Comparison of ENCODE assay signal across 19 cellular contexts in the genomic region with DNA sequence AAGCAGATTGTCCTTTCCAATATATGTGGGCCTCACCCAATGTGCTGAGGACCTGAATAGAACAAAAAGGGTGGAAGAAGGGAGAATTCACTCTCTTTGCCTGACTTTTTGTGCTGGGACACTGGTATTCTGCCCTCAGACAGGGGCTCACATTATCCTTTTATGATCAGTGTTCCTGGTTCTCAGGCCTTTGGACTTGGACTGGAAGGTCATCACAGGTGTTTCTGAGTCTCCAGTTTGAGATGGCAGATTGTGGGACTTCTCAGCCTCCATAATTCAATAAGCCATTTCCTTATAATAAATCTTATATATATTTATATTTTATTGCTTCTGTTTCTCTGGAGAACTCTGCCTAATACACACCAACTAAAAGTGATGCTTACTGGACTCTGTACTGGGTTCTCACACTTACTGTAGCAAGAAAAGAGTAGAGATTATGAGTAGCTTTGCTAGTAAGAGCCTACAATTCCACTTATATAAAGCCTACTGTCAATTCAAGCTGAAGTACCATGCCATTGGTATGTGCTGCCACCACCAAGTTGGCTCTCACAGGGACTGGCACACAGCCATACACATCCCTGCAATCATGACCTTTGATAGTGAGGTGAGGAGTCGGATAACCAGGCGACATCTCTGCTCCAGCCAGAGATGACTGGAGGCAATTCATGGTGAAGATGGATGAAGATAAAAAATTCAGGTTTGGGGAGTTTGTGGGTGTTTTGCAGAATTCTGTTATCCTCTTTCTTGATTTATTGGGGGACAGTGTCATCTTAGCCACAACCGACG.
DNase-seq lines count a peak whose midpoint lies in the region; ATAC-seq lines count a peak whose summit lies in the region.
"Had no signal": no experiment of that assay in that cellular context is flagged by ENCODE, and none has a peak within 500 bp of the region (broad histone marks: within the 10 kb centered on the region; RNA-seq: fewer than 3 reads in every experiment).

No MANE protein-coding gene starts in this region.

- no peaks in the 10 kb centered on the region for H3K9me3 Mint-ChIP-seq in stimulated activated memory B cell treated with anti-CD40 and anti-IgM and Interleukin-4, amounts not matched to agents 10 μg/mL and 1 μg/mL and 100 μg/mL, for 72 hours
- H3K9me3 Mint-ChIP-seq: CD4-positive, alpha-beta T cell; GM23338 had no signal

- peak; percentile 45 to 81 for ATAC-seq in left cardiac atrium
- ATAC-seq in stimulated activated memory B cell treated with anti-CD40 and anti-IgM and Interleukin-4, amounts not matched to agents 10 μg/mL and 1 μg/mL and 100 μg/mL, for 72 hours: no peak
- ATAC-seq: GM12878, GM23338, HCT116, K562 had no signal

- WGBS in trophoblast cell (ENCODE audit: extremely low coverage, insufficient coverage, insufficient read length): no CpG with 5 or more reads among the region's 4 CpGs

- H3K4me2 ChIP-seq in trophoblast cell (ENCODE audit: low read length): no peak overlapping the region
- H3K4me2 ChIP-seq: GM23338 had no signal

- no peaks in the 10 kb centered on the region for H3K9me3 ChIP-seq in trophoblast cell (ENCODE audit: insufficient read depth, low read depth, low read length)
- H3K9me3 ChIP-seq: BE2C had no signal

- peaks cover 4 to 5% of the 10 kb centered on the region in 2 experiments for H3K4me1 ChIP-seq in trophoblast cell (ENCODE audit: control insufficient read depth in 1 of 2, insufficient read depth in 2 of 2, low read length in 2 of 2)
- H3K4me1 ChIP-seq: BE2C had no signal

- no peak overlapping the region for H3K14ac ChIP-seq in trophoblast cell (ENCODE audit: low read length)

- in situ Hi-C loops in Caki2 (cut with HindIII; ENCODE audit: low pct_unique_long_range_greater_than_20kb, low sequenced_read_pairs): no loop called here

- no peaks in the 10 kb centered on the region for H3K79me1 ChIP-seq in trophoblast cell (ENCODE audit: low read length)

- H2BK120ac ChIP-seq in trophoblast cell (ENCODE audit: insufficient read depth, low read length, poor library complexity): no peak overlapping the region

- no peak overlapping the region for H4K8ac ChIP-seq in trophoblast cell (ENCODE audit: low read depth, low read length)

- H3K36me3 Mint-ChIP-seq in stimulated activated memory B cell treated with anti-CD40 and anti-IgM and Interleukin-4, amounts not matched to agents 10 μg/mL and 1 μg/mL and 100 μg/mL, for 72 hours: no peaks in the 10 kb centered on the region

- DNase-seq in Caki2 (ENCODE audit: low read depth): peak; percentile 54
- DNase-seq in M059J (ENCODE audit: low read depth): peak; percentile 91
- DNase-seq in left cardiac atrium: peak; percentile 20
- no peak for DNase-seq in trophoblast cell
- no peak for DNase-seq in DMS79 treated with DMSO at 0.1 percent for 48 hours (lab: John Stamatoyannopoulos, UW)
- no peak for DNase-seq in posterior vena cava (ENCODE audit: low spot score)
- DNase-seq: BE2C; CD4-positive, alpha-beta T cell; DND-41; GDM1; NCI-H1417 treated with DMSO at 0.1 percent for 48 hours; NCI-H1930; NCI-H2171; NCI-H446 treated with DMSO at 0.1 percent for 48 hours had no signal

- intact Hi-C loops in left cardiac atrium (cut with DNase I) (no loop called here), posterior vena cava (cut with DNase I) (no loop called here)

- no peaks in the 10 kb centered on the region for H3K36me3 ChIP-seq in trophoblast cell (ENCODE audit: control insufficient read depth in 1 of 2, insufficient read depth in 2 of 2, low read length in 2 of 2)
- H3K36me3 ChIP-seq: BE2C had no signal

- no peaks in the 10 kb centered on the region for H3K4me1 Mint-ChIP-seq in stimulated activated memory B cell treated with anti-CD40 and anti-IgM and Interleukin-4, amounts not matched to agents 10 μg/mL and 1 μg/mL and 100 μg/mL, for 72 hours
- H3K4me1 Mint-ChIP-seq: GM23338 had no signal

- H3K27me3 ChIP-seq in trophoblast cell (ENCODE audit: insufficient read depth, low read length): no peaks in the 10 kb centered on the region
- H3K27me3 ChIP-seq: BE2C had no signal

- no peak overlapping the region for H2BK12ac ChIP-seq in trophoblast cell (ENCODE audit: low read length)

- H3K79me2 ChIP-seq in trophoblast cell (ENCODE audit: control insufficient read depth, insufficient read depth, low read length, poor library complexity): no peaks in the 10 kb centered on the region

- H4K12ac ChIP-seq in trophoblast cell (ENCODE audit: low read depth, low read length): no peak overlapping the region

- H3K4ac ChIP-seq in trophoblast cell (ENCODE audit: low read depth, low read length): no peak overlapping the region

- H2AFZ ChIP-seq in trophoblast cell (ENCODE audit: insufficient read depth, low read length, poor library complexity): no peak overlapping the region
- H2AFZ ChIP-seq: GM23338 had no signal

- H3K27ac ChIP-seq in trophoblast cell (ENCODE audit: low read depth, low read length): no peak overlapping the region

- no peaks in the 10 kb centered on the region for H3K27me3 Mint-ChIP-seq in stimulated activated memory B cell treated with anti-CD40 and anti-IgM and Interleukin-4, amounts not matched to agents 10 μg/mL and 1 μg/mL and 100 μg/mL, for 72 hours
- H3K27me3 Mint-ChIP-seq: CD4-positive, alpha-beta T cell had no signal

- no peak overlapping the region for H3K18ac ChIP-seq in trophoblast cell (ENCODE audit: low read length)

- H3K4me3 ChIP-seq in trophoblast cell (ENCODE audit: low read depth, low read length): peak overlapping the region; percentile 55
- H3K4me3 ChIP-seq: GM12878, GM23338, K562 had no signal

- no peak overlapping the region for H3K27ac Mint-ChIP-seq in stimulated activated memory B cell treated with anti-CD40 and anti-IgM and Interleukin-4, amounts not matched to agents 10 μg/mL and 1 μg/mL and 100 μg/mL, for 72 hours
- H3K27ac Mint-ChIP-seq: CD4-positive, alpha-beta T cell; GM23338 had no signal

- H3K4me3 Mint-ChIP-seq in stimulated activated memory B cell treated with anti-CD40 and anti-IgM and Interleukin-4, amounts not matched to agents 10 μg/mL and 1 μg/mL and 100 μg/mL, for 72 hours: no peak overlapping the region
- H3K4me3 Mint-ChIP-seq: CD4-positive, alpha-beta T cell; GM23338 had no signal

- no peak overlapping the region for H3K23ac ChIP-seq in trophoblast cell (ENCODE audit: low read length)

- H2AK5ac ChIP-seq in trophoblast cell (ENCODE audit: low read length): no peak overlapping the region

- no peak overlapping the region for H2BK5ac ChIP-seq in trophoblast cell (ENCODE audit: low read depth, low read length, poor library complexity)

- H4K91ac ChIP-seq in trophoblast cell (ENCODE audit: low read depth, low read length): no peak overlapping the region

- H3K9ac ChIP-seq in trophoblast cell (ENCODE audit: low read length): no peak overlapping the region

Comparison
In these comparisons a context has a peak if more than half of its experiments do, and no peak if none do; other contexts are left out.
1. DNase-seq: peak in Caki2 (single experiment), M059J (single experiment) and left cardiac atrium (single experiment); none in trophoblast cell (0 of 2), DMS79 treated with DMSO at 0.1 percent for 48 hours (single experiment) and posterior vena cava (single experiment).